Comparison of ENCODE assay signal across 8 cellular contexts in the genomic region with DNA sequence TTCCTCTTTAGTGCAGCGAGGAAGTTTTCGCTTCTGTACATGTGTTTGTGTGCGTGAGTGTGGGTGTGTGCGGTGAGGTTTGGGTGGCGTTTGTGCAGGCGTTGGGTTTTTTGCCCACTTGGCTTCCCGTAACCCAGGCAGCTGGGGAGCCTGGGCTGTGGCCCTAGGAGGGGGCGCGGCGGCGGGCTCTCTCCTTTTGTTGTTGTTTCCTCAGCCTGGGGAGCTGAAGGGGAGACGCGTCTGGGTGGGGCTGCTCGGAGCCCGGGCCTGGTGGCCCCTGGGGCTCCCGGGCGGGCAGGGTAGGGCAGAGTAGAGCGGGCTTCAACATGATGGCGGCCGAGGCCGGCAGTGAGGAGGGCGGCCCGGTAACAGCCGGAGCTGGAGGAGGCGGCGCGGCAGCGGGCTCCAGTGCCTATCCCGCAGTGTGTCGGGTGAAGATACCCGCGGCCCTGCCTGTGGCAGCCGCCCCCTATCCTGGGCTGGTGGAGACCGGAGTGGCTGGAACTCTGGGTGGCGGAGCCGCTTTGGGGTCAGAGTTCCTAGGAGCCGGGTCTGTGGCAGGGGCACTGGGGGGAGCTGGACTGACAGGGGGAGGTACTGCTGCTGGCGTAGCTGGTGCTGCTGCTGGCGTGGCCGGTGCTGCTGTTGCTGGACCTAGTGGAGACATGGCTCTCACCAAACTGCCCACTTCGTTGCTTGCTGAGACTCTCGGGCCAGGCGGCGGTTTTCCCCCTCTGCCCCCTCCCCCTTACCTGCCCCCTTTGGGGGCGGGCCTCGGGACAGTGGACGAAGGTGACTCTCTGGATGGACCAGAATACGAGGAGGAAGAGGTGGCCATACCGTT. TPM values are rescaled to one million over a fixed set of nuclear protein-coding genes. Genes with fewer than 3 reads are reported as not detected.
A peak's percentile ranks its signal among the peaks of the same experiment; 100 is the strongest.
DNase-seq lines count a peak whose midpoint lies in the region; ATAC-seq and TF ChIP-seq lines count a peak whose summit lies in the region.

No MANE protein-coding gene starts in this region.

- H3K4me1 Mint-ChIP-seq in CD8-positive, alpha-beta T cell (ENCODE audit: low read depth): peaks cover 32% of the 10 kb centered on the region

- peak overlapping the region; percentile 96 for H3K4me3 ChIP-seq in CD8-positive, alpha-beta T cell (ENCODE audit: low read depth, low read length)
- H3K4me3 ChIP-seq in neutrophil (ENCODE audit: low read depth in 1 of 2, low read length in 1 of 2) (peak overlapping the region; percentile 67 to 86), suprapubic skin (peak overlapping the region; percentile 80)

- no peaks in the 10 kb centered on the region for H3K27me3 ChIP-seq in CD8-positive, alpha-beta T cell (ENCODE audit: insufficient read depth, low read length)
- H3K27me3 ChIP-seq in neutrophil (no peaks in the 10 kb centered on the region), suprapubic skin (no peaks in the 10 kb centered on the region)

- POLR2A ChIA-PET in CD8-positive, alpha-beta T cell (lab: Charles Lee): interaction anchor here (0.6 to 1.5 kb wide), 5 partner anchors 13 to 109 kb away, joined by 3 to 4 read pairs (median 3); no protein-coding TSS in a partner anchor
- POLR2A ChIA-PET in RWPE1 (lab: Yijun Ruan, JAX; ENCODE audit: low non-redundant PET): interaction anchor here (0.6 to 1.8 kb wide), 12 partner anchors 9 to 248 kb away, joined by 3 to 9 read pairs (median 4); no protein-coding TSS in a partner anchor

- TF ChIP-seq POLR2A in suprapubic skin (IDR thresholded peaks at IDR 0.05): no peak

- no peaks in the 10 kb centered on the region for H3K9me3 Mint-ChIP-seq in CD8-positive, alpha-beta T cell

- peak overlapping the region; percentile 99 for H3K4me3 Mint-ChIP-seq in CD8-positive, alpha-beta T cell

- H3K27ac ChIP-seq in CD8-positive, alpha-beta T cell (ENCODE audit: low read depth, low read length): peak overlapping the region; percentile 69
- peak overlapping the region; percentile 98 for H3K27ac ChIP-seq in RWPE1
- peak overlapping the region; percentile 90 for H3K27ac ChIP-seq in neutrophil
- H3K27ac ChIP-seq in suprapubic skin: peak overlapping the region; percentile 90

- peak; percentile 72 for ATAC-seq in CD8-positive, alpha-beta T cell
- ATAC-seq in GM19372 (IDR thresholded peaks at IDR 0.05; ENCODE audit: low read depth, unreplicated experiment) (peak; percentile 42), HG03460 (IDR thresholded peaks at IDR 0.05; ENCODE audit: unreplicated experiment) (peak; percentile 57)

- H3K36me3 ChIP-seq in CD8-positive, alpha-beta T cell (ENCODE audit: insufficient read depth, low read length): no peaks in the 10 kb centered on the region
- H3K36me3 ChIP-seq in neutrophil (no peaks in the 10 kb centered on the region), suprapubic skin (no peaks in the 10 kb centered on the region)

- peaks cover 6% of the 10 kb centered on the region for H3K4me1 ChIP-seq in CD8-positive, alpha-beta T cell (ENCODE audit: insufficient read depth, low read length)
- H3K4me1 ChIP-seq in neutrophil (ENCODE audit: control insufficient read depth in 1 of 2, insufficient read depth in 1 of 2, low read depth in 1 of 2, low read length in 1 of 2) (peaks cover 24 to 26% of the 10 kb centered on the region in 2 experiments), suprapubic skin (peaks cover 24% of the 10 kb centered on the region)

- CTCF ChIA-PET in CD8-positive, alpha-beta T cell (lab: Charles Lee): interaction anchor here (0.5 to 1.4 kb wide), 2 partner anchors 9 to 37 kb away, joined by 3 to 4 read pairs; no protein-coding TSS in a partner anchor
- CTCF ChIA-PET in RWPE1 (lab: Yijun Ruan, JAX): interaction anchor here (0.6 to 1.2 kb wide), 5 partner anchors 27 to 198 kb away, joined by 3 to 6 read pairs (median 3); no protein-coding TSS in a partner anchor

- H3K9me3 ChIP-seq in CD8-positive, alpha-beta T cell (ENCODE audit: low read length): no peaks in the 10 kb centered on the region
- no peaks in the 10 kb centered on the region for H3K9me3 ChIP-seq in neutrophil
- no peaks in the 10 kb centered on the region for H3K9me3 ChIP-seq in suprapubic skin

- TF ChIP-seq CTCF in CD8-positive, alpha-beta T cell (IDR thresholded peaks at IDR 0.05): no peak
- no peak for TF ChIP-seq CTCF in RWPE1 (conservative IDR thresholded peaks at IDR 0.05; ENCODE audit: low read depth)
- TF ChIP-seq CTCF in neutrophil (IDR thresholded peaks at IDR 0.05): no peak
- TF ChIP-seq CTCF in suprapubic skin (IDR thresholded peaks at IDR 0.05): no peak

- H3K27ac Mint-ChIP-seq in CD8-positive, alpha-beta T cell: peak overlapping the region; percentile 93

- no peaks in the 10 kb centered on the region for H3K27me3 Mint-ChIP-seq in CD8-positive, alpha-beta T cell (ENCODE audit: low read depth)

- H3K36me3 Mint-ChIP-seq in CD8-positive, alpha-beta T cell: peaks cover 15% of the 10 kb centered on the region

- WGBS in suprapubic skin: 1% methylated on average over 19 of the region's 49 CpGs

- TF ChIP-seq EP300 in suprapubic skin (IDR thresholded peaks at IDR 0.05): no peak

- peak; percentile 43 to 82 (median 63) for DNase-seq in CD8-positive, alpha-beta T cell
- peak; percentile 64 for DNase-seq in RWPE1 (ENCODE audit: low spot score)
- DNase-seq in activated naive CD4-positive, alpha-beta T cell treated with anti-CD3 and anti-CD28 coated beads, Interleukin-2, amount 50 U/mL, for 16 hours: peak; percentile 77
- DNase-seq in germinal center (ENCODE audit: low spot score): peak; percentile 71
- peak; percentile 79 to 82 for DNase-seq in suprapubic skin (ENCODE audit: low spot score in 2 of 2)

- intact Hi-C loops in CD8-positive, alpha-beta T cell (cut with DNase I, micrococcal nuclease): loop anchor here (1.0 to 5.0 kb wide), 8 partner anchors 9 to 651 kb away; a partner anchor contains a TSS

RNA-seq across cellular contexts. Expression of a gene that starts 0.7 kb away (rescaled TPM):
- 1 to 10 TPM; 7.7 to 7.9 TPM for total RNA-seq in CD8-positive, alpha-beta T cell
- total RNA-seq in suprapubic skin: 10 to 100 TPM; 18.8 to 35.3 (median 26.6) TPM

Comparison
In these comparisons a context has a peak if more than half of its experiments do, and no peak if none do; other contexts are left out.
1. Peak in every context shown above with its lines: DNase-seq, ATAC-seq, H3K4me3 ChIP-seq and H3K27ac ChIP-seq.